Comparison of ENCODE assay signal across 8 cellular contexts in genomic region chr7:116671681-116672595, GRCh38. TPM values are rescaled to one million over a fixed set of nuclear protein-coding genes. Genes with fewer than 3 reads are reported as not detected.
DNase-seq lines count a peak whose midpoint lies in the region; ATAC-seq and TF ChIP-seq lines count a peak whose summit lies in the region.

Gene MET (plus strand): TSS chr7:116672196. CDS start chr7:116699085, 26,889 bp downstream.

- no peaks in the 10 kb centered on the region for H3K36me3 ChIP-seq in endodermal cell (ENCODE audit: control insufficient read depth, insufficient read depth, low read length)

- WGBS in endodermal cell (ENCODE audit: insufficient coverage in 1 of 2, insufficient read length in 1 of 2), 2 experiments, result 2 to 3% methylated on average over 27 to 101 of the region's 101 CpGs

- H3K9me3 Mint-ChIP-seq in WTC11 (no peaks in the 10 kb centered on the region), endodermal cell (no peaks in the 10 kb centered on the region)

- POLR2A ChIA-PET in WTC11 (lab: Charles Lee), result interaction anchor here (0.8 kb wide), 1 partner anchor 115 kb away, joined by 3 read pairs; no protein-coding TSS in a partner anchor

- ATAC-seq in HG02642 (IDR thresholded peaks at IDR 0.05; ENCODE audit: poor library complexity, unreplicated experiment) (peak; percentile 93), WTC11 (peak; percentile 83)

- peak within 1 kb of the TSS; percentile 79 for H3K4me3 ChIP-seq in endodermal cell (ENCODE audit: low read length)

- no peaks in the 10 kb centered on the region for H3K9me3 ChIP-seq in endodermal cell (ENCODE audit: control insufficient read depth, low read length)

- H3K36me3 Mint-ChIP-seq in WTC11 (no peaks in the 10 kb centered on the region), endodermal cell (ENCODE audit: low read depth) (no peaks in the 10 kb centered on the region)

- H3K27ac ChIP-seq in endodermal cell (ENCODE audit: low read depth, low read length), result no peak within 1 kb of the TSS

- H3K27me3 ChIP-seq in endodermal cell (ENCODE audit: control insufficient read depth, insufficient read depth, low read length, poor library complexity, severe bottlenecking), result peaks cover 78% of the 10 kb centered on the region

- H3K27ac Mint-ChIP-seq in WTC11 (no peak within 1 kb of the TSS), endodermal cell (no peak within 1 kb of the TSS)

- peak within 1 kb of the TSS; percentile 2 for H3K9ac ChIP-seq in endodermal cell (ENCODE audit: extremely low read depth, low read length, poor library complexity, severe bottlenecking)

- H3K4me1 Mint-ChIP-seq in WTC11, result peaks cover 28% of the 10 kb centered on the region
- peaks cover 12% of the 10 kb centered on the region for H3K4me1 Mint-ChIP-seq in endodermal cell

- peaks cover 26% of the 10 kb centered on the region for H3K27me3 Mint-ChIP-seq in WTC11 (ENCODE audit: low read depth)
- peaks cover 62% of the 10 kb centered on the region for H3K27me3 Mint-ChIP-seq in endodermal cell (ENCODE audit: insufficient read depth)

- H3K4me3 Mint-ChIP-seq in WTC11, result peak within 1 kb of the TSS; percentile 83
- peak within 1 kb of the TSS; percentile 64 for H3K4me3 Mint-ChIP-seq in endodermal cell

- CTCF ChIA-PET in WTC11 (lab: Charles Lee), result interaction anchor here (0.9 to 3.0 kb wide), 12 partner anchors 8 to 499 kb away, joined by 3 to 8 read pairs (median 4); no protein-coding TSS in a partner anchor

- TF ChIP-seq CTCF in WTC11 (IDR thresholded peaks at IDR 0.05) (no peak), endodermal cell (conservative IDR thresholded peaks at IDR 0.05) (peak; percentile 67)

- peaks cover 2% of the 10 kb centered on the region for H3K4me1 ChIP-seq in endodermal cell (ENCODE audit: control insufficient read depth, insufficient read depth, low read length)

- peak; percentile 71 for DNase-seq in activated CD4-positive, alpha-beta T cell treated with anti-CD3 and anti-CD28 coated beads for 48 hours
- DNase-seq in activated CD4-positive, alpha-beta T cell treated with anti-CD3 and anti-CD28 coated beads, Interleukin-2, amount 50 U/mL, for 1 hour, result no peak
- DNase-seq in NCI-H1105 (lab: John Stamatoyannopoulos, UW) (peak; percentile 69), WTC11 (ENCODE audit: low spot score) (peak; percentile 80), endodermal cell (peak; percentile 90), lung microvascular endothelial cell (ENCODE audit: low read depth in 2 of 2) (peak; percentile 85 to 86)
- peak; percentile 20 for DNase-seq in stimulated activated CD8-positive, alpha-beta memory T cell treated with anti-CD3 and anti-CD28 coated beads, Interleukin-4, amount 100 ng/mL, for 24 hours (ENCODE audit: low read depth)

TF ChIP-seq in WTC11, 78 proteins besides CTCF, POLR2A, EP300 and RAD21 (continues in another document):
- TF ChIP-seq NR2C2 (CRISPR knock-in tag; IDR thresholded peaks at IDR 0.05) (no peak), ATF1 (CRISPR knock-in tag; IDR thresholded peaks at IDR 0.05) (no peak), TEAD1 (CRISPR knock-in tag; IDR thresholded peaks at IDR 0.05) (peak; percentile 60), FOXJ3 (CRISPR knock-in tag; IDR thresholded peaks at IDR 0.05; ENCODE audit: borderline replicate concordance) (no peak), GABPB1 (CRISPR knock-in tag; IDR thresholded peaks at IDR 0.05) (peak; percentile 11; the same call in 1 of the 2 replicates), TCF7 (CRISPR knock-in tag; IDR thresholded peaks at IDR 0.05; ENCODE audit: low read depth) (no peak), PRRX2 (CRISPR knock-in tag; IDR thresholded peaks at IDR 0.05) (no peak), ZNF423 (CRISPR knock-in tag; IDR thresholded peaks at IDR 0.05) (peak; percentile 59; the same call in 1 of the 2 replicates), SP1 (CRISPR knock-in tag; conservative IDR thresholded peaks at IDR 0.05) (peak; percentile 54), JAZF1 (CRISPR knock-in tag; IDR thresholded peaks at IDR 0.05) (no peak), ATF3 (CRISPR knock-in tag; conservative IDR thresholded peaks at IDR 0.05) (no peak), JUN (CRISPR knock-in tag; IDR thresholded peaks at IDR 0.05) (no peak), KAT7 (CRISPR knock-in tag; IDR thresholded peaks at IDR 0.05; ENCODE audit: borderline replicate concordance) (no peak), SMAD3 (CRISPR knock-in tag; IDR thresholded peaks at IDR 0.05; ENCODE audit: borderline replicate concordance) (no peak), TP53 (CRISPR knock-in tag; IDR thresholded peaks at IDR 0.05) (no peak), FOXK1 (CRISPR knock-in tag; IDR thresholded peaks at IDR 0.05) (no peak), SMAD4 (CRISPR knock-in tag; IDR thresholded peaks at IDR 0.05) (no peak), NFATC4 (CRISPR knock-in tag; IDR thresholded peaks at IDR 0.05) (no peak), AFF4 (CRISPR knock-in tag; IDR thresholded peaks at IDR 0.05; ENCODE audit: borderline replicate concordance) (no peak), TEAD4 (CRISPR knock-in tag; IDR thresholded peaks at IDR 0.05) (no peak), MLX (CRISPR knock-in tag; IDR thresholded peaks at IDR 0.05) (no peak)
- TF ChIP-seq, protein P1, sequence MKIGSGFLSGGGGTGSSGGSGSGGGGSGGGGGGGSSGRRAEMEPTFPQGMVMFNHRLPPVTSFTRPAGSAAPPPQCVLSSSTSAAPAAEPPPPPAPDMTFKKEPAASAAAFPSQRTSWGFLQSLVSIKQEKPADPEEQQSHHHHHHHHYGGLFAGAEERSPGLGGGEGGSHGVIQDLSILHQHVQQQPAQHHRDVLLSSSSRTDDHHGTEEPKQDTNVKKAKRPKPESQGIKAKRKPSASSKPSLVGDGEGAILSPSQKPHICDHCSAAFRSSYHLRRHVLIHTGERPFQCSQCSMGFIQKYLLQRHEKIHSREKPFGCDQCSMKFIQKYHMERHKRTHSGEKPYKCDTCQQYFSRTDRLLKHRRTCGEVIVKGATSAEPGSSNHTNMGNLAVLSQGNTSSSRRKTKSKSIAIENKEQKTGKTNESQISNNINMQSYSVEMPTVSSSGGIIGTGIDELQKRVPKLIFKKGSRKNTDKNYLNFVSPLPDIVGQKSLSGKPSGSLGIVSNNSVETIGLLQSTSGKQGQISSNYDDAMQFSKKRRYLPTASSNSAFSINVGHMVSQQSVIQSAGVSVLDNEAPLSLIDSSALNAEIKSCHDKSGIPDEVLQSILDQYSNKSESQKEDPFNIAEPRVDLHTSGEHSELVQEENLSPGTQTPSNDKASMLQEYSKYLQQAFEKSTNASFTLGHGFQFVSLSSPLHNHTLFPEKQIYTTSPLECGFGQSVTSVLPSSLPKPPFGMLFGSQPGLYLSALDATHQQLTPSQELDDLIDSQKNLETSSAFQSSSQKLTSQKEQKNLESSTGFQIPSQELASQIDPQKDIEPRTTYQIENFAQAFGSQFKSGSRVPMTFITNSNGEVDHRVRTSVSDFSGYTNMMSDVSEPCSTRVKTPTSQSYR (CRISPR knock-in tag; IDR thresholded peaks at IDR 0.05), result 0 out of 2 replicates have a peak, but pooled peaks have one; percentile 38
- TF ChIP-seq, protein P2, sequence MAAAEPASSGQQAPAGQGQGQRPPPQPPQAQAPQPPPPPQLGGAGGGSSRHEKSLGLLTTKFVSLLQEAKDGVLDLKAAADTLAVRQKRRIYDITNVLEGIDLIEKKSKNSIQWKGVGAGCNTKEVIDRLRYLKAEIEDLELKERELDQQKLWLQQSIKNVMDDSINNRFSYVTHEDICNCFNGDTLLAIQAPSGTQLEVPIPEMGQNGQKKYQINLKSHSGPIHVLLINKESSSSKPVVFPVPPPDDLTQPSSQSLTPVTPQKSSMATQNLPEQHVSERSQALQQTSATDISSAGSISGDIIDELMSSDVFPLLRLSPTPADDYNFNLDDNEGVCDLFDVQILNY (CRISPR knock-in tag; IDR thresholded peaks at IDR 0.05), result no peak

RNA-seq across cellular contexts. Expression of gene MET, which starts in this region (rescaled TPM):
- total RNA-seq in WTC11 (2021) (9.4 to 12.8 TPM (median 11.6 TPM) in 3 replicates), endodermal cell (1 to 10 TPM; 2.5 to 7.3 TPM), lung microvascular endothelial cell (28.0 and 49.3 TPM in 2 replicates)
- polyA plus RNA-seq in endodermal cell (2013, experiment 1 of 2), result 0.93 TPM
- 0.58 TPM for polyA plus RNA-seq in endodermal cell (2013, experiment 2 of 2)
